ENCODE assay signal across 15 cellular contexts in the genomic region with DNA sequence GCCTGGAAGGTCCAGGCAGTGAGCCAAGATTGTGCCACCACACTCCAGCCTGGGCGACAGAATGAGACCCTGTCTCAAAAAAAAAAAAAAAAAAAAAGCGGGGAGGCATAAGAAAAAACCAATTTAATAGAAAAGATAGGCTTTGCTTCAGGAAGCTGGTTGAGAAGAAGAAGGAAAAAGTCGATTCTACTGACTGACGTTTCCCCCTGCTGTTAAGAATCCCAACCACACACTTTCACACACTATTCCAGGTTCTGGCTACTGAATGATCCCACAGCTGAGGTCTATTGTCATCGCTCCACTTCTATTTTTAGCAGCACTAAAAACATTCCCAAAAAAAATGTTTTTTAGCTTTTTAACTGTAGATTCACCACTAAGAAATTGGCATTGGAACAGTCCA. TPM values are rescaled to one million over a fixed set of nuclear protein-coding genes. Genes with fewer than 3 reads are reported as not detected.
DNase-seq lines count a peak whose midpoint lies in the region; ATAC-seq and TF ChIP-seq lines count a peak whose summit lies in the region.
"Had no signal": no experiment of that assay in that cellular context is flagged by ENCODE, and none has a peak within 500 bp of the region (broad histone marks: within the 10 kb centered on the region; RNA-seq: fewer than 3 reads in every experiment).

No MANE protein-coding gene starts in this region.

- CTCF ChIA-PET in Caco-2 (lab: Charles Lee), result interaction anchor here (0.6 to 1.2 kb wide), 12 partner anchors 10 to 1154 kb away, joined by 3 to 11 read pairs (median 3); no protein-coding TSS in a partner anchor

- H3K27ac Mint-ChIP-seq in Caco-2 (ENCODE audit: unreplicated experiment), result no peak overlapping the region
- H3K27ac Mint-ChIP-seq in effector memory CD8-positive, alpha-beta T cell, result no peak overlapping the region
- H3K27ac Mint-ChIP-seq: activated naive CD8-positive, alpha-beta T cell treated with anti-CD3 and anti-CD28 coated beads, Interleukin-2, amount 10 ng/mL, durations not matched to agents 7 days and 5 days had no signal

- no peaks in the 10 kb centered on the region for H3K9me3 Mint-ChIP-seq in Caco-2 (ENCODE audit: unreplicated experiment)
- no peaks in the 10 kb centered on the region for H3K9me3 Mint-ChIP-seq in effector memory CD8-positive, alpha-beta T cell
- H3K9me3 Mint-ChIP-seq: activated naive CD8-positive, alpha-beta T cell treated with anti-CD3 and anti-CD28 coated beads, Interleukin-2, amount 10 ng/mL, durations not matched to agents 7 days and 5 days had no signal

- intact Hi-C loops in Caco-2 (cut with micrococcal nuclease; ENCODE audit: unreplicated experiment), result loop anchor here (1.0 to 5.0 kb wide), 2 partner anchors 35 to 455 kb away; a partner anchor contains a TSS

- in situ Hi-C loops in brain microvascular endothelial cell (cut with HindIII; ENCODE audit: low pct_ligation_motif_present, low sequenced_read_pairs), result no loop called here

- DNase-seq in Caco-2, result no peak
- DNase-seq in HuH-7 (ENCODE audit: low spot score), result peak; percentile 21
- DNase-seq in brain microvascular endothelial cell, result peak; percentile 32
- peak; percentile 72 for DNase-seq in myocyte (ENCODE audit: low read depth)
- no peak for DNase-seq in MV-4-11 (lab: John Stamatoyannopoulos, UW)
- no peak for DNase-seq in effector memory CD8-positive, alpha-beta T cell
- no peak for DNase-seq in DMS53 treated with DMSO at 0.1 percent for 48 hours (lab: John Stamatoyannopoulos, UW; ENCODE audit: unreplicated experiment)
- DNase-seq: activated CD8-positive, alpha-beta memory T cell treated with anti-CD3 and anti-CD28 coated beads, Interleukin-2, amount 50 U/mL, for 4 hours; activated naive CD8-positive, alpha-beta T cell treated with anti-CD3 and anti-CD28 coated beads, Interleukin-2, amount 10 ng/mL, durations not matched to agents 7 days and 5 days; COR-L47; left ventricle myocardium superior; NCI-H1417 treated with DMSO at 0.1 percent for 48 hours; NCI-H524 had no signal

- POLR2A ChIA-PET in Caco-2 (lab: Charles Lee), result interaction anchor here (0.7 kb wide), 1 partner anchor 182 kb away, joined by 6 read pairs; no protein-coding TSS in a partner anchor

- H3K27me3 ChIP-seq in Caco-2 (replicated peaks; ENCODE audit: control insufficient read depth, insufficient read depth, low read length) (no peaks in the 10 kb centered on the region), brain microvascular endothelial cell (replicated peaks) (no peaks in the 10 kb centered on the region)
- H3K27me3 ChIP-seq: suprapubic skin had no signal

- H3K4me3 ChIP-seq in Caco-2 (ENCODE audit: low read depth, low read length) (no peak overlapping the region), brain microvascular endothelial cell (ENCODE audit: low read depth, low read length) (no peak overlapping the region)
- H3K4me3 ChIP-seq: suprapubic skin had no signal

- no TSS peak for BruUV-seq in Caco-2 (replicated peaks; lab: Mats Ljungman, UMichigan)

- no peaks in the 10 kb centered on the region for H3K4me1 Mint-ChIP-seq in Caco-2 (ENCODE audit: low read depth, unreplicated experiment)
- peaks cover 0 to 2% of the 10 kb centered on the region in 2 donors for H3K4me1 Mint-ChIP-seq in effector memory CD8-positive, alpha-beta T cell (ENCODE audit: low read depth in 2 of 2)

- no peak overlapping the region for H3K4me3 Mint-ChIP-seq in Caco-2 (ENCODE audit: unreplicated experiment)
- H3K4me3 Mint-ChIP-seq in effector memory CD8-positive, alpha-beta T cell, result no peak overlapping the region
- H3K4me3 Mint-ChIP-seq: activated naive CD8-positive, alpha-beta T cell treated with anti-CD3 and anti-CD28 coated beads, Interleukin-2, amount 10 ng/mL, durations not matched to agents 7 days and 5 days had no signal

- no peak for ATAC-seq in effector memory CD8-positive, alpha-beta T cell (replicated peaks)
- no peak for ATAC-seq in GM18520 (IDR thresholded peaks at IDR 0.05; ENCODE audit: unreplicated experiment)
- ATAC-seq: left ventricle myocardium superior had no signal

- no peak overlapping the region for H3K27ac ChIP-seq in brain microvascular endothelial cell
- H3K27ac ChIP-seq: suprapubic skin had no signal

- no peaks in the 10 kb centered on the region; the same call in 1 of the 2 replicates for H3K4me1 ChIP-seq in Caco-2

- TF ChIP-seq CTCF in Caco-2 (IDR thresholded peaks at IDR 0.05; ENCODE audit: insufficient read depth in 1 of 2, low read depth in 1 of 2, low read length in 1 of 2, severe bottlenecking in 1 of 2, unreplicated experiment in 1 of 2) (peak; percentile 21 to 50), brain microvascular endothelial cell (IDR thresholded peaks at IDR 0.05; ENCODE audit: low read depth, low read length, missing control alignments) (peak; percentile 29)

- H3K9me3 ChIP-seq in Caco-2, result no peaks in the 10 kb centered on the region
- H3K9me3 ChIP-seq: suprapubic skin had no signal

- H3K36me3 ChIP-seq in Caco-2 (ENCODE audit: control insufficient read depth, insufficient read depth, low read length), result no peaks in the 10 kb centered on the region; the same call in 1 of the 2 replicates
- H3K36me3 ChIP-seq in brain microvascular endothelial cell (replicated peaks), result peaks cover 26% of the 10 kb centered on the region

- peaks cover 46% of the 10 kb centered on the region for H3K36me3 Mint-ChIP-seq in Caco-2 (ENCODE audit: insufficient read depth, unreplicated experiment)
- H3K36me3 Mint-ChIP-seq in effector memory CD8-positive, alpha-beta T cell (ENCODE audit: insufficient read depth), result peaks cover 21% of the 10 kb centered on the region

- no peaks in the 10 kb centered on the region for H3K27me3 Mint-ChIP-seq in Caco-2 (ENCODE audit: insufficient read depth, unreplicated experiment)
- H3K27me3 Mint-ChIP-seq in effector memory CD8-positive, alpha-beta T cell, result no peaks in the 10 kb centered on the region
- H3K27me3 Mint-ChIP-seq: activated naive CD8-positive, alpha-beta T cell treated with anti-CD3 and anti-CD28 coated beads, Interleukin-2, amount 10 ng/mL, durations not matched to agents 7 days and 5 days had no signal

RNA-seq across cellular contexts. Expression of a gene that starts 6.7 kb away (rescaled TPM):
- total RNA-seq in Caco-2 (2022), result 50.7 and 56.0 TPM in 2 replicates
- 20.9 and 21.6 TPM in 2 replicates for total RNA-seq in myocyte
- polyA plus RNA-seq in myocyte (2012), result 65.0 TPM

RNA-seq across cellular contexts. Expression of a gene that starts 35.5 kb away (rescaled TPM):
- total RNA-seq in Caco-2 (2022) (38.3 and 42.2 TPM in 2 replicates), myocyte (11.8 and 14.0 TPM in 2 replicates)
- polyA plus RNA-seq in myocyte (2012), result 6.0 TPM

Comparison
In these comparisons a context has a peak if more than half of its experiments do, and no peak if none do; other contexts are left out.
1. DNase-seq: peak in HuH-7 (single experiment), brain microvascular endothelial cell (single experiment) and myocyte (single experiment); none in Caco-2 (0 of 2), MV-4-11 (single experiment), effector memory CD8-positive, alpha-beta T cell (0 of 3) and DMS53 treated with DMSO at 0.1 percent for 48 hours (single experiment).